Comparison of ENCODE assay signal across 12 cellular contexts in the genomic region with DNA sequence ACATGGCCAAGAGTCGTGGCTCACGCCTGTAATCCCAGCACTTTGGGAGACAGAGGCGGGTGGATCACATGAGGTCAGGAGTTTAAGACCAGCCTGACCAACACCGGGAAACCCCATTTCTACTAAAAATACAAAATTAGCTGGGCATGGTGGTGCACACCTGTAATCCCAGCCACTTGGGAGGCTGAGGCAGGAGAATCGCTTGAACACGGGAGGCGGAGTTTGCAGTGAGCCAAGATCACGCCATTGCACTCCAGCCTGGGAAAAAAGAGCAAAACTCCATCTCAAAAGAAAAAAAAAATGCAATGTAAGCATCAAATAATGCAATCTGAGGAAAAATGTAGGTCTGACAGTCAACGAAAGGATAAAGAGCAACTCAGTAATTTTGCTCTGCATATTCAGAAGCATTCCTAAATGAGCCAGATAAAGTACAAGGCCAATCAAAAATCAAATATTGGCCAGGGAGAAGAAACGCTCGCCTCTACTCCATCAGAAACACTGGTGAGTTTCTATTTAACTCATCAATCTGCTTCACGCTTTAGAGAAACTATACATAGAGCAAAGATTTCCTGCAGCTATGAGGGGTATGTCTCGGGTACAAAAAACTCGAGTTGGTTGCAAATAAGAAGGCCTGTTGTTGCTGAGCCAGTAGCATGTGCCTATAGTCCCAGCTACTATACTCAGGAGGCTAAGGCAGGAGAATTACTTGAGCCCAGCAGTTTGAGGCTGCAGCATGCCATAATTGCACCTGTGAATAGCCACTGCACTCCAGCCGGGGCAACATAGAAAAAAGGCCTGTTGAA. TPM values are rescaled to one million over a fixed set of nuclear protein-coding genes. Genes with fewer than 3 reads are reported as not detected.
A peak's percentile ranks its signal among the peaks of the same experiment; 100 is the strongest.
DNase-seq lines count a peak whose midpoint lies in the region; ATAC-seq and TF ChIP-seq lines count a peak whose summit lies in the region.
"Had no signal": no experiment of that assay in that cellular context is flagged by ENCODE, and none has a peak within 500 bp of the region (broad histone marks: within the 10 kb centered on the region; RNA-seq: fewer than 3 reads in every experiment).

No MANE protein-coding gene starts in this region.

- H3K36me3 Mint-ChIP-seq in CD8-positive, alpha-beta T cell, result peaks cover 45% of the 10 kb centered on the region
- H3K36me3 Mint-ChIP-seq in activated CD4-positive, alpha-beta memory T cell treated with anti-CD3 and anti-CD28 coated beads for 36 hours, result peaks cover 35% of the 10 kb centered on the region
- H3K36me3 Mint-ChIP-seq in natural killer cell treated with Interleukin-12 subunit alpha and Interleukin-12 subunit beta and Interleukin-15 and Interleukin-18, amount 100 ng/mL, for 72 hours, result peaks cover 34% of the 10 kb centered on the region

- H3K27me3 ChIP-seq in CD8-positive, alpha-beta T cell (ENCODE audit: insufficient read depth, low read length), result no peaks in the 10 kb centered on the region
- H3K27me3 ChIP-seq: sigmoid colon, testis had no signal

- H3K36me3 ChIP-seq in CD8-positive, alpha-beta T cell (ENCODE audit: insufficient read depth, low read length), result peaks cover 4% of the 10 kb centered on the region

- CTCF ChIA-PET in CD8-positive, alpha-beta T cell (lab: Charles Lee), result interaction anchor here (0.6 kb wide), 1 partner anchor 719 kb away, joined by 3 read pairs; no protein-coding TSS in a partner anchor
- CTCF ChIA-PET in activated CD4-positive, alpha-beta memory T cell treated with anti-CD3 and anti-CD28 coated beads for 36 hours (lab: Charles Lee), result interaction anchor here (0.6 to 5.7 kb wide), 2 partner anchors 58 to 248 kb away, joined by 3 to 38 read pairs; partner anchors contain the start of gene ZC3H7A

- H3K4me1 ChIP-seq in CD8-positive, alpha-beta T cell (ENCODE audit: insufficient read depth, low read length), result peaks cover 35% of the 10 kb centered on the region

- H3K4me1 Mint-ChIP-seq in CD8-positive, alpha-beta T cell (ENCODE audit: low read depth), result peaks cover 60% of the 10 kb centered on the region
- H3K4me1 Mint-ChIP-seq in activated CD4-positive, alpha-beta memory T cell treated with anti-CD3 and anti-CD28 coated beads for 36 hours (ENCODE audit: low read depth), result peaks cover 66% of the 10 kb centered on the region
- H3K4me1 Mint-ChIP-seq in natural killer cell treated with Interleukin-12 subunit alpha and Interleukin-12 subunit beta and Interleukin-15 and Interleukin-18, amount 100 ng/mL, for 72 hours (ENCODE audit: low read depth in 2 of 2), result peaks cover 59 to 74% of the 10 kb centered on the region in 2 donors

- POLR2A ChIA-PET in CD8-positive, alpha-beta T cell (lab: Charles Lee), result interaction anchor here (0.5 to 2.4 kb wide), 3 partner anchors 8 to 108 kb away, joined by 3 to 8 read pairs (median 3); partner anchors contain the start of gene ZC3H7A
- POLR2A ChIA-PET in activated CD4-positive, alpha-beta memory T cell treated with anti-CD3 and anti-CD28 coated beads for 36 hours (lab: Charles Lee), result interaction anchor here (1.5 kb wide), 1 partner anchor 58 kb away, joined by 4 read pairs; no protein-coding TSS in a partner anchor

- H3K27ac ChIP-seq in CD8-positive, alpha-beta T cell (ENCODE audit: low read depth, low read length), result no peak overlapping the region
- H3K27ac ChIP-seq: coronary artery, sigmoid colon, testis had no signal

- ATAC-seq in CD8-positive, alpha-beta T cell, result no peak
- ATAC-seq in natural killer cell treated with Interleukin-12 subunit alpha and Interleukin-12 subunit beta and Interleukin-15 and Interleukin-18, amount 100 ng/mL, for 72 hours, result no peak
- no peak for ATAC-seq in GM18870 (IDR thresholded peaks at IDR 0.05; ENCODE audit: unreplicated experiment)

- H3K27ac Mint-ChIP-seq in CD8-positive, alpha-beta T cell, result peak overlapping the region; percentile 32
- H3K27ac Mint-ChIP-seq in activated CD4-positive, alpha-beta memory T cell treated with anti-CD3 and anti-CD28 coated beads for 36 hours, result peak overlapping the region; percentile 2
- peak overlapping the region; percentile 82 to 93 for H3K27ac Mint-ChIP-seq in natural killer cell treated with Interleukin-12 subunit alpha and Interleukin-12 subunit beta and Interleukin-15 and Interleukin-18, amount 100 ng/mL, for 72 hours

- intact Hi-C loops in CD8-positive, alpha-beta T cell (cut with DNase I, micrococcal nuclease), result no loop called here
- intact Hi-C loops in activated CD4-positive, alpha-beta memory T cell treated with anti-CD3 and anti-CD28 coated beads for 36 hours (cut with micrococcal nuclease), result no loop called here

- H3K9me3 ChIP-seq in CD8-positive, alpha-beta T cell (ENCODE audit: low read length), result no peaks in the 10 kb centered on the region
- H3K9me3 ChIP-seq: sigmoid colon, testis had no signal

- no peak for TF ChIP-seq CTCF in CD8-positive, alpha-beta T cell (IDR thresholded peaks at IDR 0.05)

- no peak for DNase-seq in CD8-positive, alpha-beta T cell
- no peak for DNase-seq in activated CD4-positive, alpha-beta memory T cell treated with anti-CD3 and anti-CD28 coated beads for 36 hours
- DNase-seq in natural killer cell treated with Interleukin-12 subunit alpha and Interleukin-12 subunit beta and Interleukin-15 and Interleukin-18, amount 100 ng/mL, for 72 hours (ENCODE audit: low spot score), result no peak
- DNase-seq in stimulated activated CD4-positive, alpha-beta T cell treated with anti-CD3 and anti-CD28 coated beads, Interleukin-4, amount 100 ng/mL, for 24 hours, result no peak
- DNase-seq in stimulated activated CD4-positive, alpha-beta T cell treated with anti-CD3 and anti-CD28 coated beads, Interleukin-2, amount 100 ng/mL, for 48 hours, result no peak
- no peak for DNase-seq in cerebellar nuclear complex (lab: John Stamatoyannopoulos, UW)
- DNase-seq: midbrain, sigmoid colon, testis had no signal

- H3K4me3 ChIP-seq in CD8-positive, alpha-beta T cell (ENCODE audit: low read depth, low read length), result no peak overlapping the region
- H3K4me3 ChIP-seq: coronary artery, sigmoid colon, testis had no signal

- H3K4me3 Mint-ChIP-seq in CD8-positive, alpha-beta T cell, result peak overlapping the region; percentile 3
- H3K4me3 Mint-ChIP-seq in activated CD4-positive, alpha-beta memory T cell treated with anti-CD3 and anti-CD28 coated beads for 36 hours, result peak overlapping the region; percentile 27
- peak overlapping the region; percentile 65 for H3K4me3 Mint-ChIP-seq in natural killer cell treated with Interleukin-12 subunit alpha and Interleukin-12 subunit beta and Interleukin-15 and Interleukin-18, amount 100 ng/mL, for 72 hours

- H3K27me3 Mint-ChIP-seq in CD8-positive, alpha-beta T cell (ENCODE audit: low read depth), result no peaks in the 10 kb centered on the region
- H3K27me3 Mint-ChIP-seq in activated CD4-positive, alpha-beta memory T cell treated with anti-CD3 and anti-CD28 coated beads for 36 hours, result no peaks in the 10 kb centered on the region
- no peaks in the 10 kb centered on the region for H3K27me3 Mint-ChIP-seq in natural killer cell treated with Interleukin-12 subunit alpha and Interleukin-12 subunit beta and Interleukin-15 and Interleukin-18, amount 100 ng/mL, for 72 hours

- peak; percentile 26 for TF ChIP-seq POLR2A in GM15510 (IDR thresholded peaks at IDR 0.05; ENCODE audit: borderline replicate concordance, extremely low read depth, insufficient read length)

- no peaks in the 10 kb centered on the region for H3K9me3 Mint-ChIP-seq in CD8-positive, alpha-beta T cell
- H3K9me3 Mint-ChIP-seq in activated CD4-positive, alpha-beta memory T cell treated with anti-CD3 and anti-CD28 coated beads for 36 hours, result no peaks in the 10 kb centered on the region
- no peaks in the 10 kb centered on the region for H3K9me3 Mint-ChIP-seq in natural killer cell treated with Interleukin-12 subunit alpha and Interleukin-12 subunit beta and Interleukin-15 and Interleukin-18, amount 100 ng/mL, for 72 hours

RNA-seq across cellular contexts. Expression of gene TXNDC11, which starts 3.7 kb away (rescaled TPM):
- total RNA-seq in CD8-positive, alpha-beta T cell, result 100 to 1,000 TPM; 118 to 130 TPM
- total RNA-seq in activated CD4-positive, alpha-beta memory T cell treated with anti-CD3 and anti-CD28 coated beads for 36 hours, result 10 to 100 TPM; 28.4 to 29.9 TPM
- total RNA-seq in natural killer cell treated with Interleukin-12 subunit alpha and Interleukin-12 subunit beta and Interleukin-15 and Interleukin-18, amount 100 ng/mL, for 72 hours, result 10 to 100 TPM; 62.4 to 73.2 TPM

RNA-seq across cellular contexts. Expression of gene ZC3H7A, which starts 58.1 kb away (rescaled TPM):
- total RNA-seq in CD8-positive, alpha-beta T cell, result 100 to 1,000 TPM; 105 to 106 TPM
- 10 to 100 TPM; 65.1 to 75.5 TPM for total RNA-seq in activated CD4-positive, alpha-beta memory T cell treated with anti-CD3 and anti-CD28 coated beads for 36 hours
- 100 to 1,000 TPM; 114 to 136 TPM for total RNA-seq in natural killer cell treated with Interleukin-12 subunit alpha and Interleukin-12 subunit beta and Interleukin-15 and Interleukin-18, amount 100 ng/mL, for 72 hours

Comparison
In these comparisons a context has a peak if more than half of its experiments do, and no peak if none do; other contexts are left out.
1. H3K27ac Mint-ChIP-seq: peak in every context shown above with its lines; median percentile 88 in natural killer cell treated with Interleukin-12 subunit alpha and Interleukin-12 subunit beta and Interleukin-15 and Interleukin-18, amount 100 ng/mL, for 72 hours; 32 in CD8-positive, alpha-beta T cell; 2 in activated CD4-positive, alpha-beta memory T cell treated with anti-CD3 and anti-CD28 coated beads for 36 hours.
2. H3K4me3 Mint-ChIP-seq: peak in every context shown above with its lines; median percentile 65 in natural killer cell treated with Interleukin-12 subunit alpha and Interleukin-12 subunit beta and Interleukin-15 and Interleukin-18, amount 100 ng/mL, for 72 hours; 27 in activated CD4-positive, alpha-beta memory T cell treated with anti-CD3 and anti-CD28 coated beads for 36 hours; 3 in CD8-positive, alpha-beta T cell.